Comparison of ENCODE assay signal across 10 cellular contexts in the genomic region with DNA sequence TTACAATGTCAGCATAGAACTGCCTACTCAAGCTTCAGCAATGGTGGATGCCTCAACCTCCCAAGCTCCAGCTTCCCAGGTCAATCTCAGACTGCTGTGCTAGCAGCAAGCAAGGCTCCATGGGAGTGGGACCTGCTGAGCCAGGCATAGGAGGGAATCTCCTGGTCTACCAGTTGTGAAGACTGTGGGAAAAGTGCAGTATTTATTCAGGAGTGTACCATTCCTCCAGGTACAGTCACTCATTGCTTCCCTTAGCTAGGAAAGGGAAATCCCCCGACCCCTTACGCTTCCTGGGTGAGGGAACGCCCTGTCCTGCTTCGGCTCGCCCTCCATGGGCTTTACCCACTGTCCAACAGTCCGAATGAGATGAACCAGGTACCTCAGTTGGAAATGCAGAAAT.
"Had no signal": no experiment of that assay in that cellular context is flagged by ENCODE, and none has a peak within 500 bp of the region (broad histone marks: within the 10 kb centered on the region; RNA-seq: fewer than 3 reads in every experiment).

No MANE protein-coding gene starts in this region.

- DNase-seq: GM23248, GOT3, H7, HFFc6, IMR-90, KBM-7 had no signal

- ATAC-seq: HCT116 had no signal

- FAIRE-seq: HTR-8/SVneo had no signal

- H3K36me3 ChIP-seq: HAP-1 had no signal

- H3K27ac ChIP-seq: GM23248, KMS-11 had no signal

- H3K4me3 ChIP-seq: GM23248, HAP-1 had no signal

- H3K4me1 ChIP-seq: HAP-1 had no signal

- H3K9me3 ChIP-seq: HAP-1 had no signal
